11 cellular contexts compared by ENCODE assay signal in genomic region chr5:91468643-91469422, GRCh38.
DNase-seq lines count a peak whose midpoint lies in the region; ATAC-seq and TF ChIP-seq lines count a peak whose summit lies in the region.
"Had no signal": no experiment of that assay in that cellular context is flagged by ENCODE, and none has a peak within 500 bp of the region (broad histone marks: within the 10 kb centered on the region; RNA-seq: fewer than 3 reads in every experiment).

No MANE protein-coding gene starts in this region.

- TF ChIP-seq POLR2A in adrenal gland (IDR thresholded peaks at IDR 0.05): no peak
- TF ChIP-seq POLR2A in tibial nerve (IDR thresholded peaks at IDR 0.05): no peak

- intact Hi-C loops in adrenal gland (cut with DNase I) (no loop called here), left colon (cut with DNase I, micrococcal nuclease) (no loop called here)

- H3K4me3 ChIP-seq in adrenal gland (no peak overlapping the region), tibial nerve (no peak overlapping the region)
- H3K4me3 ChIP-seq: neural progenitor cell had no signal

- no peak for TF ChIP-seq CTCF in adrenal gland (IDR thresholded peaks at IDR 0.05)
- TF ChIP-seq CTCF in tibial nerve (IDR thresholded peaks at IDR 0.05): no peak

- peaks cover 17% of the 10 kb centered on the region for H3K4me1 Mint-ChIP-seq in activated naive CD4-positive, alpha-beta T cell treated with anti-CD3 and anti-CD28 coated beads, Interleukin-2, amount 50 U/mL, for 24 hours
- H3K4me1 Mint-ChIP-seq in activated naive CD4-positive, alpha-beta T cell treated with anti-CD3 and anti-CD28 coated beads, Interleukin-2, amount 10 ng/mL, durations not matched to agents 7 days and 5 days: peaks cover 6% of the 10 kb centered on the region
- H3K4me1 Mint-ChIP-seq in immature natural killer cell: peaks cover 14 to 19% of the 10 kb centered on the region in 2 donors
- H3K4me1 Mint-ChIP-seq: IgD-negative memory B cell had no signal

- H3K9me3 Mint-ChIP-seq in activated naive CD4-positive, alpha-beta T cell treated with anti-CD3 and anti-CD28 coated beads, Interleukin-2, amount 50 U/mL, for 24 hours: peaks cover 5% of the 10 kb centered on the region
- H3K9me3 Mint-ChIP-seq in activated naive CD4-positive, alpha-beta T cell treated with anti-CD3 and anti-CD28 coated beads, Interleukin-2, amount 10 ng/mL, durations not matched to agents 7 days and 5 days: no peaks in the 10 kb centered on the region
- H3K9me3 Mint-ChIP-seq in immature natural killer cell: peaks cover 0 to 2% (median 0%) of the 10 kb centered on the region in 6 donors
- H3K9me3 Mint-ChIP-seq: neural progenitor cell had no signal

- peak overlapping the region; percentile 34 for H3K4me3 Mint-ChIP-seq in activated naive CD4-positive, alpha-beta T cell treated with anti-CD3 and anti-CD28 coated beads, Interleukin-2, amount 50 U/mL, for 24 hours
- no peak overlapping the region for H3K4me3 Mint-ChIP-seq in activated naive CD4-positive, alpha-beta T cell treated with anti-CD3 and anti-CD28 coated beads, Interleukin-2, amount 10 ng/mL, durations not matched to agents 7 days and 5 days
- peak overlapping the region; percentile 39 to 62 (median 58) for H3K4me3 Mint-ChIP-seq in immature natural killer cell
- H3K4me3 Mint-ChIP-seq: IgD-negative memory B cell, neural progenitor cell had no signal

- H3K36me3 ChIP-seq in adrenal gland (replicated peaks in 1 of 2) (no peaks in the 10 kb centered on the region), tibial nerve (no peaks in the 10 kb centered on the region)
- H3K36me3 ChIP-seq: neural progenitor cell had no signal

- CTCF ChIA-PET in activated naive CD4-positive, alpha-beta T cell treated with anti-CD3 and anti-CD28 coated beads, Interleukin-2, amount 10 ng/mL, durations not matched to agents 7 days and 5 days (lab: Charles Lee): interaction anchor here (0.6 kb wide), 1 partner anchor 45 kb away, joined by 3 read pairs; no protein-coding TSS in a partner anchor

- H3K9me3 ChIP-seq in adrenal gland (replicated peaks in 1 of 3) (no peaks in the 10 kb centered on the region), tibial nerve (no peaks in the 10 kb centered on the region)

- 55 to 70% (median 63%) methylated on average over 7 of the region's 7 CpGs for WGBS in adrenal gland, 4 donors
- 66 to 73% methylated on average over 7 of the region's 7 CpGs for WGBS in tibial nerve, 2 donors

- H3K27ac ChIP-seq in adrenal gland (peak overlapping the region; percentile 17 to 79 (median 67)), tibial nerve (peak overlapping the region in 3 of 4 donors; percentile 11 to 78 (median 62))
- H3K27ac ChIP-seq: neural progenitor cell had no signal

- peak in 1 of 2 donors; percentile 29 for TF ChIP-seq EP300 in tibial nerve (IDR thresholded peaks at IDR 0.05)

- no peaks in the 10 kb centered on the region for H3K27me3 Mint-ChIP-seq in activated naive CD4-positive, alpha-beta T cell treated with anti-CD3 and anti-CD28 coated beads, Interleukin-2, amount 50 U/mL, for 24 hours
- H3K27me3 Mint-ChIP-seq in activated naive CD4-positive, alpha-beta T cell treated with anti-CD3 and anti-CD28 coated beads, Interleukin-2, amount 10 ng/mL, durations not matched to agents 7 days and 5 days: no peaks in the 10 kb centered on the region
- peaks cover 0 to 5% (median 4%) of the 10 kb centered on the region in 3 donors for H3K27me3 Mint-ChIP-seq in immature natural killer cell (ENCODE audit: low read depth in 3 of 3)
- H3K27me3 Mint-ChIP-seq: IgD-negative memory B cell had no signal

- H3K27ac Mint-ChIP-seq in activated naive CD4-positive, alpha-beta T cell treated with anti-CD3 and anti-CD28 coated beads, Interleukin-2, amount 50 U/mL, for 24 hours: no peak overlapping the region
- H3K27ac Mint-ChIP-seq in activated naive CD4-positive, alpha-beta T cell treated with anti-CD3 and anti-CD28 coated beads, Interleukin-2, amount 10 ng/mL, durations not matched to agents 7 days and 5 days: no peak overlapping the region
- H3K27ac Mint-ChIP-seq in immature natural killer cell: peak overlapping the region in 5 of 6 donors; percentile 4 to 62 (median 50)
- H3K27ac Mint-ChIP-seq: IgD-negative memory B cell, neural progenitor cell had no signal

- ATAC-seq in left colon: no peak

- DNase-seq in activated naive CD4-positive, alpha-beta T cell treated with anti-CD3 and anti-CD28 coated beads, Interleukin-2, amount 10 ng/mL, durations not matched to agents 7 days and 5 days: no peak
- DNase-seq in adrenal gland: no peak
- DNase-seq in immature natural killer cell: no peak
- DNase-seq in tibial nerve (ENCODE audit: low spot score in 2 of 2): no peak
- DNase-seq in left colon: no peak
- no peak for DNase-seq in GM19238 (ENCODE audit: insufficient read length, low spot score)
- DNase-seq in GOT3 (lab: John Stamatoyannopoulos, UW): no peak
- DNase-seq: activated T-cell treated with anti-CD3 and anti-CD28 coated beads for 4 hours had no signal

- H3K27me3 ChIP-seq in adrenal gland (no peaks in the 10 kb centered on the region), tibial nerve (no peaks in the 10 kb centered on the region)
- H3K27me3 ChIP-seq: neural progenitor cell had no signal

- H3K4me1 ChIP-seq in adrenal gland (replicated peaks in 1 of 2): no peaks in the 10 kb centered on the region
- H3K4me1 ChIP-seq in tibial nerve: peaks cover 0 to 4% (median 2%) of the 10 kb centered on the region in 4 donors

- peaks cover 2% of the 10 kb centered on the region for H3K36me3 Mint-ChIP-seq in activated naive CD4-positive, alpha-beta T cell treated with anti-CD3 and anti-CD28 coated beads, Interleukin-2, amount 50 U/mL, for 24 hours
- H3K36me3 Mint-ChIP-seq in activated naive CD4-positive, alpha-beta T cell treated with anti-CD3 and anti-CD28 coated beads, Interleukin-2, amount 10 ng/mL, durations not matched to agents 7 days and 5 days: no peaks in the 10 kb centered on the region
- no peaks in the 10 kb centered on the region for H3K36me3 Mint-ChIP-seq in immature natural killer cell
- H3K36me3 Mint-ChIP-seq: neural progenitor cell had no signal

Comparison
In these comparisons a context has a peak if more than half of its experiments do, and no peak if none do; other contexts are left out.
1. H3K27ac Mint-ChIP-seq: peak in immature natural killer cell (5 of 6); none in activated naive CD4-positive, alpha-beta T cell treated with anti-CD3 and anti-CD28 coated beads, Interleukin-2, amount 50 U/mL, for 24 hours (single experiment) and activated naive CD4-positive, alpha-beta T cell treated with anti-CD3 and anti-CD28 coated beads, Interleukin-2, amount 10 ng/mL, durations not matched to agents 7 days and 5 days (single experiment).